ENCODE assay signal across 9 cellular contexts in genomic region chr2:73827018-73827417, GRCh38. TPM values are rescaled to one million over a fixed set of nuclear protein-coding genes. Genes with fewer than 3 reads are reported as not detected.
A peak's percentile ranks its signal among the peaks of the same experiment; 100 is the strongest.
DNase-seq lines count a peak whose midpoint lies in the region; ATAC-seq, FAIRE-seq and TF ChIP-seq lines count a peak whose summit lies in the region.
"Had no signal": no experiment of that assay in that cellular context is flagged by ENCODE, and none has a peak within 500 bp of the region (broad histone marks: within the 10 kb centered on the region; RNA-seq: fewer than 3 reads in every experiment).

No MANE protein-coding gene starts in this region.

- H3K36me3 ChIP-seq in K562 (ENCODE audit: control insufficient read depth, insufficient read depth, low read length) (peaks cover 13% of the 10 kb centered on the region; the same call in 2 of the 3 replicates), small intestine (ENCODE audit: control insufficient read depth in 2 of 2, insufficient read depth in 2 of 2, low read length in 2 of 2) (no peaks in the 10 kb centered on the region)
- no peaks in the 10 kb centered on the region for H3K36me3 ChIP-seq in effector memory CD4-positive, alpha-beta T cell (ENCODE audit: control insufficient read depth, insufficient read depth, low read length)

- H3K9me1 ChIP-seq in K562 (ENCODE audit: control insufficient read depth, insufficient read depth, low read length) = no peaks in the 10 kb centered on the region

- POLR2A ChIA-PET in K562 (lab: Yijun Ruan, JAX) = interaction anchor here (0.7 kb wide), 1 partner anchor 613 kb away, joined by 3 read pairs; no protein-coding TSS in a partner anchor

- H3K4me3 ChIP-seq in K562 (no peak overlapping the region), small intestine (ENCODE audit: low read depth in 1 of 2, low read length in 2 of 2) (no peak overlapping the region)
- no peak overlapping the region for H3K4me3 ChIP-seq in effector memory CD4-positive, alpha-beta T cell (ENCODE audit: insufficient read depth, low read depth, low read length, poor library complexity, severe bottlenecking)

- no TSS peak for BruUV-seq in K562 (replicated peaks; lab: Mats Ljungman, UMichigan)

- H3K4me1 ChIP-seq in K562 (replicated peaks in 1 of 2; ENCODE audit: control insufficient read depth in 2 of 2, insufficient read depth in 2 of 2, low read length in 2 of 2) (peaks cover 7 to 8% of the 10 kb centered on the region in 2 experiments; a peak in 4 of 5 replicates), small intestine (ENCODE audit: control insufficient read depth in 2 of 2, insufficient read depth in 1 of 2, low read depth in 1 of 2, low read length in 1 of 2) (peaks cover 7% of the 10 kb centered on the region in 2 donors)
- H3K4me1 ChIP-seq in effector memory CD4-positive, alpha-beta T cell (ENCODE audit: control insufficient read depth, insufficient read depth, low read length, poor library complexity, severe bottlenecking) = peaks cover 15% of the 10 kb centered on the region

- intact Hi-C loops in K562 (cut with micrococcal nuclease) = loop anchor here (10.0 kb wide), 7 partner anchors 152 to 568 kb away; partner anchors contain the start of genes BOLA3 and TET3

- H3K9me3 Mint-ChIP-seq in activated naive CD4-positive, alpha-beta T cell treated with anti-CD3 and anti-CD28 coated beads, Interleukin-2, amount 10 ng/mL, durations not matched to agents 7 days and 5 days = no peaks in the 10 kb centered on the region
- no peaks in the 10 kb centered on the region for H3K9me3 Mint-ChIP-seq in activated naive CD4-positive, alpha-beta T cell treated with anti-CD3 and anti-CD28 coated beads, Interleukin-2, amount 50 U/mL, for 72 hours
- H3K9me3 Mint-ChIP-seq: nephron had no signal

- no peaks in the 10 kb centered on the region for H4K20me1 ChIP-seq in K562 (replicated peaks; ENCODE audit: control insufficient read depth, insufficient read depth, low read length)

- H3K27ac Mint-ChIP-seq in activated naive CD4-positive, alpha-beta T cell treated with anti-CD3 and anti-CD28 coated beads, Interleukin-2, amount 10 ng/mL, durations not matched to agents 7 days and 5 days = no peak overlapping the region
- peak overlapping the region in 1 of 2 donors; percentile 97 for H3K27ac Mint-ChIP-seq in activated naive CD4-positive, alpha-beta T cell treated with anti-CD3 and anti-CD28 coated beads, Interleukin-2, amount 50 U/mL, for 72 hours

- peaks cover 22% of the 10 kb centered on the region for H3K79me2 ChIP-seq in K562 (ENCODE audit: control insufficient read depth, insufficient read depth, low read length)

- TF ChIP-seq EP300 in K562 (IDR thresholded peaks at IDR 0.05; ENCODE audit: low read length) = no peak

- FAIRE-seq in K562 (lab: Jason Lieb, UNC) (no peak), small intestine (lab: Jason Lieb, UNC) (no peak)

- H3K4me1 Mint-ChIP-seq in activated naive CD4-positive, alpha-beta T cell treated with anti-CD3 and anti-CD28 coated beads, Interleukin-2, amount 10 ng/mL, durations not matched to agents 7 days and 5 days = peaks cover 33% of the 10 kb centered on the region

- H3K27me3 ChIP-seq in K562 (ENCODE audit: control insufficient read depth in 2 of 2, insufficient read depth in 2 of 2, low read length in 2 of 2) = no peaks in the 10 kb centered on the region
- H3K27me3 ChIP-seq in small intestine (ENCODE audit: control insufficient read depth in 2 of 2, insufficient read depth in 2 of 2, low read length in 2 of 2) = no peaks in the 10 kb centered on the region
- no peaks in the 10 kb centered on the region for H3K27me3 ChIP-seq in effector memory CD4-positive, alpha-beta T cell (replicated peaks; ENCODE audit: control insufficient read depth, insufficient read depth, low read length, poor library complexity, severe bottlenecking)

- TF ChIP-seq POLR2A in K562 (conservative IDR thresholded peaks at IDR 0.05) = no peak

- CTCF ChIA-PET in activated naive CD4-positive, alpha-beta T cell treated with anti-CD3 and anti-CD28 coated beads, Interleukin-2, amount 10 ng/mL, durations not matched to agents 7 days and 5 days (lab: Charles Lee) = interaction anchor here (0.6 to 5.5 kb wide), 35 partner anchors 11 to 564 kb away, joined by 3 to 50 read pairs (median 4); partner anchors contain the start of genes BOLA3 and MOB1A
- CTCF ChIA-PET in K562 (lab: Yijun Ruan, JAX; ENCODE audit: low intra/inter-chr PET ratio) = no interaction called here

- no peak overlapping the region for H2AFZ ChIP-seq in K562 (ENCODE audit: low read depth, low read length)

- peaks cover 4% of the 10 kb centered on the region for H3K27me3 Mint-ChIP-seq in activated naive CD4-positive, alpha-beta T cell treated with anti-CD3 and anti-CD28 coated beads, Interleukin-2, amount 10 ng/mL, durations not matched to agents 7 days and 5 days

- H3K4me3 Mint-ChIP-seq in activated naive CD4-positive, alpha-beta T cell treated with anti-CD3 and anti-CD28 coated beads, Interleukin-2, amount 10 ng/mL, durations not matched to agents 7 days and 5 days = peak overlapping the region; percentile 67

- WGBS in K562 (ENCODE audit: insufficient coverage, low coverage, missing lambda C conversion rate) = 7% methylated on average over 2 of the region's 2 CpGs
- WGBS in small intestine, 3 donors = 12 to 28% (median 27%) methylated on average over 2 of the region's 2 CpGs

- H3K9ac ChIP-seq in K562 (ENCODE audit: insufficient read depth in 1 of 2, low read depth in 2 of 2, low read length in 2 of 2) = no peak overlapping the region

- H3K36me3 Mint-ChIP-seq in activated naive CD4-positive, alpha-beta T cell treated with anti-CD3 and anti-CD28 coated beads, Interleukin-2, amount 10 ng/mL, durations not matched to agents 7 days and 5 days = peaks cover 14% of the 10 kb centered on the region
- H3K36me3 Mint-ChIP-seq in activated naive CD4-positive, alpha-beta T cell treated with anti-CD3 and anti-CD28 coated beads, Interleukin-2, amount 50 U/mL, for 72 hours = peaks cover 18 to 23% of the 10 kb centered on the region in 2 donors

- TF ChIP-seq RAD21 in K562 (CRISPR knock-in tag; conservative IDR thresholded peaks at IDR 0.05 in 1 of 2, IDR thresholded peaks at IDR 0.05 in 1 of 2) = peak in 1 of 2 experiments; percentile 55; a peak in 3 of 4 replicates

- H3K9me3 ChIP-seq in K562 (replicated peaks; ENCODE audit: control insufficient read depth, insufficient read depth, low read depth, low read length) (no peaks in the 10 kb centered on the region), small intestine (ENCODE audit: control insufficient read depth, low read depth) (no peaks in the 10 kb centered on the region)
- no peaks in the 10 kb centered on the region for H3K9me3 ChIP-seq in effector memory CD4-positive, alpha-beta T cell (ENCODE audit: control insufficient read depth, low read length)

- no peak overlapping the region for H3K4me2 ChIP-seq in K562 (ENCODE audit: insufficient read depth, low read length)

- no peak for DNase-seq in activated naive CD4-positive, alpha-beta T cell treated with anti-CD3 and anti-CD28 coated beads, Interleukin-2, amount 10 ng/mL, durations not matched to agents 7 days and 5 days
- no peak for DNase-seq in activated naive CD4-positive, alpha-beta T cell treated with anti-CD3 and anti-CD28 coated beads, Interleukin-2, amount 50 U/mL, for 72 hours (ENCODE audit: low spot score in 2 of 2)
- DNase-seq in NCI-H82 (lab: John Stamatoyannopoulos, UW) (peak; percentile 54), K562 (ENCODE audit: extremely low read depth in 1 of 4, low spot score in 3 of 4) (peak in 2 of 4 experiments; percentile 30 to 45), small intestine (peak; percentile 31), cerebellum (ENCODE audit: low spot score) (no peak)
- no peak for DNase-seq in effector memory CD4-positive, alpha-beta T cell

- in situ Hi-C loops in K562 (cut with MboI) = no loop called here

- no peak for ATAC-seq in activated naive CD4-positive, alpha-beta T cell treated with anti-CD3 and anti-CD28 coated beads, Interleukin-2, amount 50 U/mL, for 72 hours
- ATAC-seq in K562 (peak; percentile 57), GM18520 (IDR thresholded peaks at IDR 0.05; ENCODE audit: unreplicated experiment) (no peak)

- H3K27ac ChIP-seq in K562 (ENCODE audit: extremely low read depth, low read depth, low read length) = no peak overlapping the region
- H3K27ac ChIP-seq in small intestine (ENCODE audit: low read depth in 1 of 2, low read length in 1 of 2) = no peak overlapping the region
- H3K27ac ChIP-seq in effector memory CD4-positive, alpha-beta T cell (ENCODE audit: insufficient read depth, low read length, poor library complexity, severe bottlenecking) = no peak overlapping the region

- peak; percentile 39 to 60 (median 52); a peak in 4 of 6 replicates for TF ChIP-seq CTCF in K562 (IDR thresholded peaks at IDR 0.05 in 2 of 3, conservative IDR thresholded peaks at IDR 0.05 in 1 of 3; ENCODE audit: insufficient read depth in 2 of 3, low read depth in 1 of 3, low read length in 3 of 3)

RNA-seq across cellular contexts. Expression of gene STAMBP, which starts 1.7 kb away (rescaled TPM):
- total RNA-seq in activated naive CD4-positive, alpha-beta T cell treated with anti-CD3 and anti-CD28 coated beads, Interleukin-2, amount 50 U/mL, for 72 hours = 100 to 1,000 TPM in 1 of 2 donors, 10 to 100 TPM in 1; 76.0 to 110 TPM
- 27.3 and 43.2 TPM in 2 replicates for total RNA-seq in K562 (2011; cell fraction: chromatin; rRNA removed; ENCODE audit: low replicate concordance)
- total RNA-seq in K562 (2011; cell fraction: nucleolus; rRNA removed) = 14.3 and 17.6 TPM in 2 replicates
- 18.6 and 21.9 TPM in 2 replicates for total RNA-seq in K562 (2011; cell fraction: nucleoplasm; rRNA removed)
- 28.9 and 36.9 TPM in 2 replicates for total RNA-seq in K562 (2014; rRNA removed)
- total RNA-seq in K562 (2014; rRNA removed; fragmentation: Illumina TruSeq; extraction: Trizol) = 48.4 and 51.0 TPM in 2 replicates
- total RNA-seq in K562 (2015; rRNA removed; fragmentation: Illumina TruSeq; extraction: Trizol) = 36.3 and 39.7 TPM in 2 replicates
- 41.1 and 44.6 TPM in 2 replicates for total RNA-seq in K562 (2021)
- 31.8 and 57.4 TPM in 2 replicates for polyA plus RNA-seq in K562 (2011; rRNA removed)
- 32.3 and 42.0 TPM in 2 replicates for polyA plus RNA-seq in K562 (2011; cell fraction: cytosol; rRNA removed)
- polyA plus RNA-seq in K562 (2011; cell fraction: nucleus; rRNA removed) = 43.3 and 46.7 TPM in 2 replicates
- polyA plus RNA-seq in K562 (2012) = 43.9 and 45.0 TPM in 2 replicates
- polyA plus RNA-seq in K562 (2014; fragmentation: Illumina TruSeq; extraction: Trizol) = 59.0 and 68.1 TPM in 2 replicates
- 10 to 100 TPM; 50.1 to 75.2 TPM for polyA plus RNA-seq in K562 (2014; fragmentation: Nextera tagmentation; extraction: Ambion mirVana)
- 48.8 and 51.4 TPM in 2 replicates for polyA plus RNA-seq in K562 (2014; rRNA removed)
- polyA minus RNA-seq in K562 (2011; rRNA and poly(A)+ RNA removed) = 36.9 and 47.8 TPM in 2 replicates
- polyA minus RNA-seq in K562 (2011; cell fraction: cytosol; rRNA and poly(A)+ RNA removed) = 13.5 and 23.7 TPM in 2 replicates
- 14.4 and 16.4 TPM in 2 replicates for polyA minus RNA-seq in K562 (2011; cell fraction: nucleus; rRNA and poly(A)+ RNA removed)
- polyA plus RNA-seq in small intestine = 10 to 100 TPM; 30.3 to 51.4 (median 34.6) TPM
- total RNA-seq in cerebellum = 16.0 TPM

RNA-seq across cellular contexts. Expression of gene C2orf78, which starts 43.0 kb away (rescaled TPM):
- not detected for total RNA-seq in activated naive CD4-positive, alpha-beta T cell treated with anti-CD3 and anti-CD28 coated beads, Interleukin-2, amount 50 U/mL, for 72 hours
- total RNA-seq in K562 (2011; cell fraction: chromatin; rRNA removed; ENCODE audit: low replicate concordance) = 0.12 TPM in 1 of 2 replicates, not detected in the other
- 0.17 TPM in 1 of 2 replicates, not detected in the other for total RNA-seq in K562 (2011; cell fraction: nucleolus; rRNA removed)
- not detected in 2 replicates for total RNA-seq in K562 (2011; cell fraction: nucleoplasm; rRNA removed)
- total RNA-seq in K562 (2014; rRNA removed) (0.12 and 0.14 TPM in 2 replicates), K562 (2014; rRNA removed; fragmentation: Illumina TruSeq; extraction: Trizol) (0.07 and 0.16 TPM in 2 replicates), K562 (2015; rRNA removed; fragmentation: Illumina TruSeq; extraction: Trizol) (0.04 and 0.08 TPM in 2 replicates), K562 (2021) (0.18 and 0.22 TPM in 2 replicates), cerebellum (not detected)
- polyA plus RNA-seq in K562 (2011; rRNA removed) (0.04 and 0.25 TPM in 2 replicates), K562 (2014; fragmentation: Illumina TruSeq; extraction: Trizol) (0.28 and 0.37 TPM in 2 replicates), K562 (2014; fragmentation: Nextera tagmentation; extraction: Ambion mirVana) (under 1 TPM; 0.14 to 0.20 TPM), K562 (2014; rRNA removed) (0.27 and 0.45 TPM in 2 replicates), small intestine (not detected)
- polyA plus RNA-seq in K562 (2011; cell fraction: cytosol; rRNA removed) = 0.13 and 0.18 TPM in 2 replicates
- 0.10 TPM in 1 of 2 replicates, not detected in the other for polyA plus RNA-seq in K562 (2011; cell fraction: nucleus; rRNA removed)
- polyA plus RNA-seq in K562 (2012) = 0.14 and 0.84 TPM in 2 replicates
- 0.14 TPM in 1 of 2 replicates, not detected in the other for polyA minus RNA-seq in K562 (2011; rRNA and poly(A)+ RNA removed)
- polyA minus RNA-seq in K562 (2011; cell fraction: cytosol; rRNA and poly(A)+ RNA removed) = not detected in 2 replicates
- not detected in 2 replicates for polyA minus RNA-seq in K562 (2011; cell fraction: nucleus; rRNA and poly(A)+ RNA removed)

RNA-seq across cellular contexts. Expression of gene DUSP11, which starts 47.1 kb away (rescaled TPM):
- 10 to 100 TPM; 31.0 to 31.1 TPM for total RNA-seq in activated naive CD4-positive, alpha-beta T cell treated with anti-CD3 and anti-CD28 coated beads, Interleukin-2, amount 50 U/mL, for 72 hours
- 20.2 and 32.5 TPM in 2 replicates for total RNA-seq in K562 (2011; cell fraction: chromatin; rRNA removed; ENCODE audit: low replicate concordance)
- total RNA-seq in K562 (2011; cell fraction: nucleolus; rRNA removed) = 16.7 and 18.5 TPM in 2 replicates
- 19.1 and 27.0 TPM in 2 replicates for total RNA-seq in K562 (2011; cell fraction: nucleoplasm; rRNA removed)
- total RNA-seq in K562 (2014; rRNA removed) (23.6 and 33.1 TPM in 2 replicates), K562 (2014; rRNA removed; fragmentation: Illumina TruSeq; extraction: Trizol) (26.1 and 29.8 TPM in 2 replicates), K562 (2015; rRNA removed; fragmentation: Illumina TruSeq; extraction: Trizol) (26.7 and 29.3 TPM in 2 replicates), K562 (2021) (20.7 and 21.0 TPM in 2 replicates), cerebellum (27.1 TPM)
- polyA plus RNA-seq in K562 (2011; rRNA removed) (16.9 and 37.0 TPM in 2 replicates), K562 (2014; fragmentation: Illumina TruSeq; extraction: Trizol) (31.7 and 36.7 TPM in 2 replicates), K562 (2014; fragmentation: Nextera tagmentation; extraction: Ambion mirVana) (10 to 100 TPM; 67.7 to 79.8 TPM), K562 (2014; rRNA removed) (28.4 and 31.9 TPM in 2 replicates), small intestine (10 to 100 TPM; 14.9 to 22.4 (median 19.7) TPM)
- 12.3 and 12.6 TPM in 2 replicates for polyA plus RNA-seq in K562 (2011; cell fraction: cytosol; rRNA removed)
- polyA plus RNA-seq in K562 (2011; cell fraction: nucleus; rRNA removed) = 8.4 and 8.9 TPM in 2 replicates
- polyA plus RNA-seq in K562 (2012) = 23.9 and 26.2 TPM in 2 replicates
- 10.7 and 15.5 TPM in 2 replicates for polyA minus RNA-seq in K562 (2011; rRNA and poly(A)+ RNA removed)
- 2.6 and 7.6 TPM in 2 replicates for polyA minus RNA-seq in K562 (2011; cell fraction: cytosol; rRNA and poly(A)+ RNA removed)
- polyA minus RNA-seq in K562 (2011; cell fraction: nucleus; rRNA and poly(A)+ RNA removed) = 14.7 and 15.0 TPM in 2 replicates

Comparison
In these comparisons a context has a peak if more than half of its experiments do, and no peak if none do; other contexts are left out.
1. DNase-seq: peak in NCI-H82 (single experiment) and small intestine (single experiment); none in activated naive CD4-positive, alpha-beta T cell treated with anti-CD3 and anti-CD28 coated beads, Interleukin-2, amount 10 ng/mL, durations not matched to agents 7 days and 5 days (single experiment), activated naive CD4-positive, alpha-beta T cell treated with anti-CD3 and anti-CD28 coated beads, Interleukin-2, amount 50 U/mL, for 72 hours (0 of 2), effector memory CD4-positive, alpha-beta T cell (0 of 3) and cerebellum (single experiment).